Comparison of ENCODE assay signal across 5 cellular contexts in genomic region chr16:30477773-30478172, GRCh38. TPM values are rescaled to one million over a fixed set of nuclear protein-coding genes. Genes with fewer than 3 reads are reported as not detected.
"Had no signal": no experiment of that assay in that cellular context is flagged by ENCODE, and none has a peak within 500 bp of the region (broad histone marks: within the 10 kb centered on the region; RNA-seq: fewer than 3 reads in every experiment).

No MANE protein-coding gene starts in this region.

RNA-seq across cellular contexts. Expression of gene ITGAL, which starts 5.2 kb away (rescaled TPM):
- total RNA-seq: endothelial cell of umbilical vein, fibroblast of villous mesenchyme, glomerular endothelial cell, lung microvascular endothelial cell, renal cortical epithelial cell had no signal
